In genomic region chr17:37239690-37240344, GRCh38 we compare ENCODE assay signal across 8 cellular contexts.
A peak's percentile ranks its signal among the peaks of the same experiment; 100 is the strongest.
DNase-seq lines count a peak whose midpoint lies in the region; FAIRE-seq and TF ChIP-seq lines count a peak whose summit lies in the region.

No MANE protein-coding gene starts in this region.

- H3K27ac ChIP-seq in SK-N-SH (ENCODE audit: low read depth in 2 of 2, low read length in 1 of 2) (no peak overlapping the region), small intestine (ENCODE audit: low read depth in 1 of 2, low read length in 1 of 2) (no peak overlapping the region), sigmoid colon (no peak overlapping the region)

- FAIRE-seq in frontal cortex (lab: Jason Lieb, UNC) (no peak), small intestine (lab: Jason Lieb, UNC) (no peak)

- no peaks in the 10 kb centered on the region for H3K27me3 ChIP-seq in SK-N-SH (ENCODE audit: insufficient read depth)
- no peaks in the 10 kb centered on the region for H3K27me3 ChIP-seq in small intestine (ENCODE audit: control insufficient read depth in 2 of 2, insufficient read depth in 2 of 2, low read length in 2 of 2)
- H3K27me3 ChIP-seq in sigmoid colon: no peaks in the 10 kb centered on the region

- no peak overlapping the region for H2AFZ ChIP-seq in SK-N-SH (ENCODE audit: low read depth)

- TF ChIP-seq POLR2A in sigmoid colon (IDR thresholded peaks at IDR 0.05): no peak

- POLR2A ChIA-PET in SK-N-SH (lab: Yijun Ruan, JAX): no interaction called here

- H3K4me3 ChIP-seq in SK-N-SH (ENCODE audit: low read depth in 2 of 2, low read length in 1 of 2): no peak overlapping the region
- no peak overlapping the region for H3K4me3 ChIP-seq in small intestine (ENCODE audit: low read depth in 1 of 2, low read length in 2 of 2)
- H3K4me3 ChIP-seq in sigmoid colon: no peak overlapping the region

- H3K9me2 ChIP-seq in SK-N-SH: no peaks in the 10 kb centered on the region

- no peaks in the 10 kb centered on the region for H3K79me2 ChIP-seq in SK-N-SH (ENCODE audit: insufficient read depth)

- H3K4me2 ChIP-seq in SK-N-SH: no peak overlapping the region

- H3F3A ChIP-seq in SK-N-SH (replicated peaks; ENCODE audit: insufficient read depth): peaks cover 6% of the 10 kb centered on the region

- H3K36me3 ChIP-seq in SK-N-SH (replicated peaks in 1 of 2; ENCODE audit: control insufficient read depth in 1 of 2, insufficient read depth in 2 of 2, low read length in 1 of 2) (peaks cover 40 to 69% of the 10 kb centered on the region in 2 experiments), small intestine (ENCODE audit: control insufficient read depth in 2 of 2, insufficient read depth in 2 of 2, low read length in 2 of 2) (peaks cover 2 to 19% of the 10 kb centered on the region in 2 donors), sigmoid colon (peaks cover 11 to 94% (median 19%) of the 10 kb centered on the region in 4 donors)

- CTCF ChIA-PET in SK-N-SH (lab: Yijun Ruan, JAX): interaction anchor here (0.6 to 5.3 kb wide), 63 partner anchors 8 to 756 kb away, joined by 3 to 43 read pairs (median 3); partner anchors contain the start of genes AATF and MRM1

- DNase-seq in ACHN (peak; percentile 21), GM20000 (ENCODE audit: low spot score) (peak; percentile 32), SK-N-SH (peak; percentile 33), frontal cortex (ENCODE audit: low spot score in 2 of 2) (peak; percentile 6 to 22), small intestine (peak; percentile 23), NCI-H1048 (lab: John Stamatoyannopoulos, UW) (no peak), sigmoid colon (no peak), GDM1 (lab: John Stamatoyannopoulos, UW) (no peak)

- H3K9me3 ChIP-seq in SK-N-SH: no peaks in the 10 kb centered on the region
- H3K9me3 ChIP-seq in small intestine (ENCODE audit: control insufficient read depth, low read depth): no peaks in the 10 kb centered on the region
- no peaks in the 10 kb centered on the region for H3K9me3 ChIP-seq in sigmoid colon

- peak; percentile 78 for TF ChIP-seq RAD21 in SK-N-SH (IDR thresholded peaks at IDR 0.05; ENCODE audit: low read length)

- TF ChIP-seq CTCF in GM20000 (IDR thresholded peaks at IDR 0.05; ENCODE audit: extremely low read depth, missing control alignments) (peak; percentile 71), SK-N-SH (IDR thresholded peaks at IDR 0.05) (peak; percentile 88), sigmoid colon (IDR thresholded peaks at IDR 0.05) (peak in 2 of 4 experiments; percentile 16 to 50)

- in situ Hi-C loops in ACHN (cut with HindIII; ENCODE audit: low pct_ligation_motif_present, low pct_unique_long_range_greater_than_20kb, low sequenced_read_pairs): no loop called here

- intact Hi-C loops in sigmoid colon (cut with DNase I): loop anchor here (10.0 kb wide), 1 partner anchor 635 kb away; the partner anchor contains the start of gene MRM1

- 67% methylated on average over 3 of the region's 3 CpGs for WGBS in SK-N-SH (ENCODE audit: low lambda C conversion rate)
- 84% methylated on average over 3 of the region's 3 CpGs for WGBS in small intestine, 3 donors
- WGBS in sigmoid colon, 2 donors: 90 to 93% methylated on average over 3 of the region's 3 CpGs

- H4K20me1 ChIP-seq in SK-N-SH (ENCODE audit: insufficient read depth): no peaks in the 10 kb centered on the region

- TF ChIP-seq EP300 in SK-N-SH (IDR thresholded peaks at IDR 0.05; ENCODE audit: borderline replicate concordance in 1 of 2, low read depth in 1 of 2, low read length in 1 of 2): no peak
- TF ChIP-seq EP300 in sigmoid colon (IDR thresholded peaks at IDR 0.05): no peak

- no peaks in the 10 kb centered on the region for H3K4me1 ChIP-seq in SK-N-SH (ENCODE audit: control insufficient read depth in 1 of 2, insufficient read depth in 2 of 2, low read depth in 1 of 2, low read length in 1 of 2)
- H3K4me1 ChIP-seq in small intestine (ENCODE audit: control insufficient read depth in 2 of 2, insufficient read depth in 1 of 2, low read depth in 1 of 2, low read length in 1 of 2): no peaks in the 10 kb centered on the region
- no peaks in the 10 kb centered on the region for H3K4me1 ChIP-seq in sigmoid colon

- H3K9ac ChIP-seq in SK-N-SH: no peak overlapping the region

TF ChIP-seq in SK-N-SH, 30 proteins besides CTCF, POLR2A, EP300 and RAD21:
- no peak for TF ChIP-seq MAX (IDR thresholded peaks at IDR 0.05; ENCODE audit: low read depth)
- peak; percentile 50 for TF ChIP-seq SMC3 (IDR thresholded peaks at IDR 0.05; ENCODE audit: low read depth, low read length)

Comparison
In these comparisons a context has a peak if more than half of its experiments do, and no peak if none do; other contexts are left out.
1. DNase-seq: peak in ACHN (single experiment), GM20000 (single experiment), SK-N-SH (single experiment), frontal cortex (2 of 2) and small intestine (single experiment); none in NCI-H1048 (single experiment), sigmoid colon (single experiment) and GDM1 (single experiment).